ENCODE assay signal across 8 cellular contexts in the genomic region with DNA sequence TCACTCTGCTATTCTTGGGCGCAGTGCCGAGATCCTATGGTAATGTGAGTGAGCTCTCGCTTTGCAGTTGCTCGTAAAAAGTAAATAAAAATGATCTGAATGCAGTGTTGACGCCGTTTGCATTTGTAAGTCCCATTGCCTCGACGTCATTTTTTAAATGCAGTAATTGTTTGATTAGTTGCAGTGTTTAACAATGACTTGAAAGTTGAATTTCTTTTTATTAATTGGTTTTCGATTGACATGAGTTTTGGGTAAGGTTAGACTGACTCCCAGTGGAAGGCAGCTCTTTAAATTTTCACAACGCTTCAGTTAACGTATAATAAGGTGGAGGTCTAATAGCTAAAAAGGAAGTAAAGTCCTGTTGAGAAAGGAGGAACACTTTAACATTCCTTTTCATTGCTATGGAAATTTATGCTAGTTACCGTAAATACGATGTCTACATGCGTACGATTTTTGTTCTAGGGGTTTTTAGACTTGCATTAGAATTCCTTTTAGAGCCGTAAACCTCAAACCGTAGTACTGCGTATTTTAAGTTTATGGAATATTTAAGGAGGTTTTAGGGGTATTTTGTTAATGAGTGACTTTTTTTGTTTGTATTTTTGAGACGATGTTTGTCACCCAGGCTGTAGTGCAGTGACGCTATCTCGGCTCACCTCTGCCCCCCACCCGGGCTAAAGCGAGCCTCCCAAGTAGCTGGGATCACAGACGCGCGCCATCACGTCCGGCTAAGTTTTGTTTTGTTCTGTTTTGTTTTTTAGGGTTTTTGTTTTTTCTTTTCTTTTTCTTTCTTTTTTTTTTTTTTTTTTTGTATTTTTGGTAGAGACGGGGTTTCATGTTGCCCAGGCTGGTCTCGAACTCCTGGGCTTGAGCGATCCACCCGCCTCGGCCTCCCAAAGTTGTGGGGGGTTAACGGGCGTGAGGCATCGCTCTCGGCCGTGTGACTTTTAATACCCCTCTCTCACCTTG. TPM values are rescaled to one million over a fixed set of nuclear protein-coding genes. Genes with fewer than 3 reads are reported as not detected.
DNase-seq lines count a peak whose midpoint lies in the region; ATAC-seq, FAIRE-seq and TF ChIP-seq lines count a peak whose summit lies in the region.

No MANE protein-coding gene starts in this region.

- POLR2A ChIA-PET in activated CD4-positive, alpha-beta T cell treated with anti-CD3 and anti-CD28 coated beads for 36 hours (lab: Charles Lee), result interaction anchor here (0.6 to 1.3 kb wide), 7 partner anchors 10 to 1097 kb away, joined by 3 to 5 read pairs (median 3); partner anchors contain the start of genes BCL2A1 and PSMA4

- TF ChIP-seq CTCF in breast epithelium (IDR thresholded peaks at IDR 0.05) (no peak), lower leg skin (IDR thresholded peaks at IDR 0.05) (no peak), stomach (IDR thresholded peaks at IDR 0.05) (no peak)

- peaks cover 25% of the 10 kb centered on the region for H3K36me3 Mint-ChIP-seq in activated CD4-positive, alpha-beta T cell treated with anti-CD3 and anti-CD28 coated beads for 36 hours (ENCODE audit: low read depth)

- H3K9me3 Mint-ChIP-seq in activated CD4-positive, alpha-beta T cell treated with anti-CD3 and anti-CD28 coated beads for 36 hours (ENCODE audit: low read depth), result no peaks in the 10 kb centered on the region

- H3K4me1 ChIP-seq in SJSA1 (replicated peaks) (peaks cover 25% of the 10 kb centered on the region), breast epithelium (peaks cover 0 to under 1% of the 10 kb centered on the region in 2 donors), stomach (peaks cover 41 to 55% (median 49%) of the 10 kb centered on the region in 4 donors)

- no peaks in the 10 kb centered on the region for H3K27me3 ChIP-seq in SJSA1 (replicated peaks)
- H3K27me3 ChIP-seq in breast epithelium, result no peaks in the 10 kb centered on the region
- no peaks in the 10 kb centered on the region for H3K27me3 ChIP-seq in stomach

- no peak for TF ChIP-seq POLR2A in breast epithelium (IDR thresholded peaks at IDR 0.05)
- no peak for TF ChIP-seq POLR2A in lower leg skin (IDR thresholded peaks at IDR 0.05)
- TF ChIP-seq POLR2A in stomach (IDR thresholded peaks at IDR 0.05), result no peak

- peak overlapping the region; percentile 100 for H3K27ac ChIP-seq in SJSA1
- H3K27ac ChIP-seq in breast epithelium, result peak overlapping the region; percentile 100
- H3K27ac ChIP-seq in stomach, result peak overlapping the region; percentile 98 to 100 (median 100)

- intact Hi-C loops in activated CD4-positive, alpha-beta T cell treated with anti-CD3 and anti-CD28 coated beads for 36 hours (cut with DNase I, micrococcal nuclease), result loop anchor here (1.0 to 10.0 kb wide), 11 partner anchors 14 to 1281 kb away; partner anchors contain the start of genes FAH (in 1 of the 2), IDH3A (in 1 of the 2), IREB2 (in 1 of the 2) and PSMA4 (in 1 of the 2)
- intact Hi-C loops in breast epithelium (cut with DNase I; ENCODE audit: low total_unique reads) (no loop called here), lower leg skin (cut with DNase I; ENCODE audit: low total_unique reads) (no loop called here), stomach (cut with DNase I; ENCODE audit: low total_unique reads) (no loop called here)

- 2% methylated on average over 38 of the region's 38 CpGs for WGBS in lower leg skin, 2 donors
- 0 to 2% (median 1%) methylated on average over 38 of the region's 38 CpGs for WGBS in stomach, 5 donors

- no peak for TF ChIP-seq EP300 in stomach (IDR thresholded peaks at IDR 0.05)

- H3K4me3 Mint-ChIP-seq in activated CD4-positive, alpha-beta T cell treated with anti-CD3 and anti-CD28 coated beads for 36 hours, result peak overlapping the region; percentile 99

- H3K9me3 ChIP-seq in SJSA1 (replicated peaks) (no peaks in the 10 kb centered on the region), breast epithelium (no peaks in the 10 kb centered on the region), stomach (no peaks in the 10 kb centered on the region)

- ATAC-seq in activated CD4-positive, alpha-beta T cell treated with anti-CD3 and anti-CD28 coated beads for 36 hours, result no peak

- FAIRE-seq in HTR-8/SVneo (lab: Jason Lieb, UNC), result no peak

- CTCF ChIA-PET in activated CD4-positive, alpha-beta T cell treated with anti-CD3 and anti-CD28 coated beads for 36 hours (lab: Charles Lee), result interaction anchor here (0.8 to 3.8 kb wide), 6 partner anchors 14 to 109 kb away, joined by 3 to 20 read pairs (median 3); partner anchors contain the start of gene ADAMTS7

- peaks cover 28% of the 10 kb centered on the region for H3K36me3 ChIP-seq in SJSA1
- no peaks in the 10 kb centered on the region for H3K36me3 ChIP-seq in breast epithelium
- no peaks in the 10 kb centered on the region for H3K36me3 ChIP-seq in stomach

- H3K27me3 Mint-ChIP-seq in activated CD4-positive, alpha-beta T cell treated with anti-CD3 and anti-CD28 coated beads for 36 hours, result no peaks in the 10 kb centered on the region

- peak overlapping the region; percentile 98 for H3K4me3 ChIP-seq in SJSA1
- H3K4me3 ChIP-seq in breast epithelium, result peak overlapping the region; percentile 80 to 100 (median 100)
- H3K4me3 ChIP-seq in lower leg skin (ENCODE audit: low read depth, poor library complexity, severe bottlenecking), result peak overlapping the region; percentile 94
- H3K4me3 ChIP-seq in stomach, result peak overlapping the region; percentile 69 to 99 (median 84)

- peaks cover 41% of the 10 kb centered on the region for H3K4me1 Mint-ChIP-seq in activated CD4-positive, alpha-beta T cell treated with anti-CD3 and anti-CD28 coated beads for 36 hours

- peak; percentile 61 for DNase-seq in activated CD4-positive, alpha-beta T cell treated with anti-CD3 and anti-CD28 coated beads for 36 hours
- DNase-seq in activated CD4-positive, alpha-beta T cell treated with anti-CD3 and anti-CD28 coated beads for 1 hour, result no peak
- DNase-seq in SJSA1 (ENCODE audit: low read depth in 1 of 2, low spot score in 2 of 2) (peak in 1 of 2 experiments; percentile 40), breast epithelium (ENCODE audit: low spot score in 2 of 2) (no peak), lower leg skin (ENCODE audit: low spot score in 2 of 2) (peak in 1 of 2 donors; percentile 73), stomach (no peak), 8988T (no peak), HTR-8/SVneo (ENCODE audit: insufficient read length, low spot score) (no peak)

- H3K27ac Mint-ChIP-seq in activated CD4-positive, alpha-beta T cell treated with anti-CD3 and anti-CD28 coated beads for 36 hours, result peak overlapping the region; percentile 99

RNA-seq across cellular contexts. Expression of gene MORF4L1, which starts 1.4 kb away (rescaled TPM):
- total RNA-seq in activated CD4-positive, alpha-beta T cell treated with anti-CD3 and anti-CD28 coated beads for 36 hours, result 100 to 1,000 TPM; 260 to 353 TPM
- 428 and 483 TPM in 2 replicates for total RNA-seq in SJSA1 (2014; rRNA removed; shearing (Covaris generic))
- total RNA-seq in breast epithelium (100 to 1,000 TPM; 330 to 411 (median 350) TPM), lower leg skin (100 to 1,000 TPM; 118 to 178 (median 141) TPM), stomach (100 to 1,000 TPM in 4 of 5 donors, 10 to 100 TPM in 1; 78.8 to 545 (median 273) TPM)
- 100 to 1,000 TPM; 126 to 371 (median 260) TPM for polyA plus RNA-seq in stomach

Comparison
In these comparisons a context has a peak if more than half of its experiments do, and no peak if none do; other contexts are left out.
1. intact Hi-C loops: an anchor here in activated CD4-positive, alpha-beta T cell treated with anti-CD3 and anti-CD28 coated beads for 36 hours (1.0 to 10.0 kb wide); none called in breast epithelium, lower leg skin and stomach.